In genomic region chr2:108270346-108270745, GRCh38 we compare ENCODE assay signal across 25 cellular contexts. TPM values are rescaled to one million over a fixed set of nuclear protein-coding genes. Genes with fewer than 3 reads are reported as not detected.
DNase-seq lines count a peak whose midpoint lies in the region; ATAC-seq, FAIRE-seq and TF ChIP-seq lines count a peak whose summit lies in the region.
"Had no signal": no experiment of that assay in that cellular context is flagged by ENCODE, and none has a peak within 500 bp of the region (broad histone marks: within the 10 kb centered on the region; RNA-seq: fewer than 3 reads in every experiment).

No MANE protein-coding gene starts in this region.

- TF ChIP-seq POLR2A in HepG2 (IDR thresholded peaks at IDR 0.05; ENCODE audit: insufficient read depth in 1 of 2, low read depth in 2 of 2, low read length in 2 of 2) (no peak), erythroblast (IDR thresholded peaks at IDR 0.05; ENCODE audit: low read length) (no peak)

- TF ChIP-seq RAD21 in HepG2 (CRISPR knock-in tag; IDR thresholded peaks at IDR 0.05) = no peak

- DNase-seq in DMS53 (lab: John Stamatoyannopoulos, UW) (peak; percentile 33), DMS53 treated with DMSO at 0.1 percent for 48 hours (lab: John Stamatoyannopoulos, UW; ENCODE audit: unreplicated experiment) (no peak), bronchial epithelial cell (ENCODE audit: low read depth) (no peak), HepG2 (ENCODE audit: low spot score) (no peak), COLO829 (ENCODE audit: low spot score) (no peak), erythroblast (lab: John Stamatoyannopoulos, UW) (no peak)
- no peak for DNase-seq in activated effector memory CD4-positive, alpha-beta T cell treated with anti-CD3 and anti-CD28 coated beads, Interleukin-2, amount 50 U/mL, for 16 hours
- DNase-seq: CD4-positive, alpha-beta memory T cell; COR-L47; DMS 273 treated with DMSO at 0.1 percent for 48 hours; DMS79; GDM1; GOT3; H7; HFFc6; IMR-90 had no signal

- H3K4me3 ChIP-seq in bronchial epithelial cell (ENCODE audit: low read depth, low read length) (no peak overlapping the region), HepG2 (replicated peaks in 1 of 3; ENCODE audit: insufficient read depth in 1 of 3, low read depth in 2 of 3, low read length in 3 of 3) (no peak overlapping the region)
- H3K4me3 ChIP-seq: BLaER1 had no signal

- FAIRE-seq in bronchial epithelial cell (lab: Jason Lieb, UNC) = peak; percentile 73
- FAIRE-seq in HepG2 (lab: Jason Lieb, UNC) = no peak

- WGBS in HepG2 (ENCODE audit: low lambda C conversion rate) = 58% methylated on average over 2 of the region's 3 CpGs

- peaks cover 72% of the 10 kb centered on the region for H3K4me1 ChIP-seq in HepG2 (ENCODE audit: insufficient read depth, low read length)
- H3K4me1 ChIP-seq: BLaER1 had no signal

- no peak overlapping the region for H3K27ac ChIP-seq in HepG2 (ENCODE audit: extremely low read length, insufficient read depth, low read length)
- H3K27ac ChIP-seq: 22Rv1, BLaER1, HL-60 had no signal

- no peaks in the 10 kb centered on the region for H3K36me3 ChIP-seq in bronchial epithelial cell (ENCODE audit: control insufficient read depth, insufficient read depth, low read length)
- H3K36me3 ChIP-seq in HepG2 (replicated peaks in 1 of 2; ENCODE audit: control insufficient read depth in 1 of 2, insufficient read depth in 2 of 2, low read length in 2 of 2) = no peaks in the 10 kb centered on the region
- H3K36me3 ChIP-seq: BLaER1 had no signal

- intact Hi-C loops in HepG2 (cut with micrococcal nuclease; ENCODE audit: unreplicated experiment) = no loop called here

- peak overlapping the region; percentile 88 for H3K4me2 ChIP-seq in HepG2 (ENCODE audit: low read depth, low read length)
- H3K4me2 ChIP-seq: BLaER1 had no signal

- in situ Hi-C loops in HepG2 (cut with HindIII; ENCODE audit: extremely low pct_ligation_motif_present, low pct_unique_long_range_greater_than_20kb) = no loop called here

- TF ChIP-seq EP300 in HepG2 (IDR thresholded peaks at IDR 0.05; ENCODE audit: low read depth in 2 of 2, low read length in 2 of 2) (no peak), HepG2 (CRISPR knock-in tag; IDR thresholded peaks at IDR 0.05; ENCODE audit: borderline replicate concordance) (no peak)

- H2AFZ ChIP-seq in HepG2 (ENCODE audit: low read length) = peak overlapping the region; percentile 42

- no peak overlapping the region for H3K9ac ChIP-seq in HepG2 (ENCODE audit: insufficient read depth, low read depth, low read length)
- H3K9ac ChIP-seq: BLaER1 had no signal

- POLR2A ChIA-PET in HepG2 (lab: Yijun Ruan, JAX) = no interaction called here

- TF ChIP-seq CTCF in bronchial epithelial cell (IDR thresholded peaks at IDR 0.05; ENCODE audit: insufficient read depth, low read length, severe bottlenecking) = no peak
- no peak for TF ChIP-seq CTCF in HepG2 (CRISPR knock-in tag; IDR thresholded peaks at IDR 0.05)

- no peaks in the 10 kb centered on the region for H3K79me2 ChIP-seq in HepG2 (ENCODE audit: insufficient read depth, low read length)

- H3K9me3 ChIP-seq in HepG2 (ENCODE audit: low read length) = no peaks in the 10 kb centered on the region
- H3K9me3 ChIP-seq: BLaER1 had no signal

- BruUV-seq in HepG2 (replicated peaks; lab: Mats Ljungman, UMichigan) = no TSS peak

- CTCF ChIA-PET in HepG2 (lab: Yijun Ruan, JAX; ENCODE audit: low intra/inter-chr PET ratio, low total read pairs) = no interaction called here

- ATAC-seq in HepG2 = no peak
- ATAC-seq: HCT116 had no signal

- H3K27me3 ChIP-seq in bronchial epithelial cell (ENCODE audit: control insufficient read depth, insufficient read depth, low read length) = no peaks in the 10 kb centered on the region
- no peaks in the 10 kb centered on the region; a peak in 1 of 5 replicates for H3K27me3 ChIP-seq in HepG2 (ENCODE audit: control insufficient read depth in 1 of 2, insufficient read depth in 2 of 2, low read length in 2 of 2)
- H3K27me3 ChIP-seq: BLaER1 had no signal

- H4K20me1 ChIP-seq in HepG2 (ENCODE audit: insufficient read depth, low read length) = no peaks in the 10 kb centered on the region
- H4K20me1 ChIP-seq: BLaER1 had no signal

TF ChIP-seq in HepG2, 621 proteins besides CTCF, POLR2A, EP300 and RAD21:
- TF ChIP-seq RARA (CRISPR knock-in tag; IDR thresholded peaks at IDR 0.05) = peak; percentile 7; the same call in 1 of the 2 replicates
- TF ChIP-seq FOXC1 (CRISPR knock-in tag; IDR thresholded peaks at IDR 0.05; ENCODE audit: borderline replicate concordance) = no peak
- TF ChIP-seq, protein P1, sequence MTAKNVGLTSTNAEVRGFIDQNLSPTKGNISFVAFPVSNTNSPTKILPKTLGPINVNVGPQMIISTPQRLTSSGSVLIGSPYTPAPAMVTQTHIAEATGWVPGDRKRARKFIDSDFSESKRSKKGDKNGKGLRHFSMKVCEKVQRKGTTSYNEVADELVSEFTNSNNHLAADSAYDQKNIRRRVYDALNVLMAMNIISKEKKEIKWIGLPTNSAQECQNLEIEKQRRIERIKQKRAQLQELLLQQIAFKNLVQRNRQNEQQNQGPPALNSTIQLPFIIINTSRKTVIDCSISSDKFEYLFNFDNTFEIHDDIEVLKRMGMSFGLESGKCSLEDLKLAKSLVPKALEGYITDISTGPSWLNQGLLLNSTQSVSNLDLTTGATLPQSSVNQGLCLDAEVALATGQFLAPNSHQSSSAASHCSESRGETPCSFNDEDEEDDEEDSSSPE (CRISPR knock-in tag; IDR thresholded peaks at IDR 0.05) = no peak
- TF ChIP-seq PCBP2 (optimal IDR thresholded peaks at IDR 0.05; ENCODE audit: low read depth, low read length, poor library complexity, severe bottlenecking) = no peak
- no peak for TF ChIP-seq ZNF569 (CRISPR knock-in tag; IDR thresholded peaks at IDR 0.05; ENCODE audit: borderline replicate concordance)
- TF ChIP-seq LCORL (IDR thresholded peaks at IDR 0.05) = no peak
- TF ChIP-seq LCORL (CRISPR knock-in tag; IDR thresholded peaks at IDR 0.05) = no peak
- TF ChIP-seq WIZ (CRISPR knock-in tag; IDR thresholded peaks at IDR 0.05) = no peak
- peak; percentile 5; the same call in 1 of the 2 replicates for TF ChIP-seq RFX1 (IDR thresholded peaks at IDR 0.05)

RNA-seq across cellular contexts. Expression of gene SULT1C2, which starts 18.3 kb away (rescaled TPM):
- total RNA-seq in bronchial epithelial cell (0.13 TPM in 1 of 2 replicates, not detected in the other), HepG2 (2016; rRNA removed; fragmentation: Illumina TruSeq; extraction: Trizol) (6.2 and 10.1 TPM in 2 replicates)
- total RNA-seq in HepG2 (2016; cell fraction: cytosol; rRNA removed; fragmentation: Illumina TruSeq; extraction: Trizol; ENCODE audit: low read depth) = 0.81 and 4.8 TPM in 2 replicates
- 7.5 and 9.2 TPM in 2 replicates for total RNA-seq in HepG2 (2016; cell fraction: insoluble cytoplasmic fraction; rRNA removed; fragmentation: Illumina TruSeq; extraction: Trizol)
- total RNA-seq in HepG2 (2016; cell fraction: membrane; rRNA removed; fragmentation: Illumina TruSeq; extraction: Trizol) = 2.1 and 3.2 TPM in 2 replicates
- 4.2 and 5.9 TPM in 2 replicates for total RNA-seq in HepG2 (2016; cell fraction: nucleus; rRNA removed; fragmentation: Illumina TruSeq; extraction: Trizol)
- 4.0 and 5.3 TPM in 2 replicates for polyA plus RNA-seq in HepG2 (2011; rRNA removed)
- 4.4 and 6.7 TPM in 2 replicates for polyA plus RNA-seq in HepG2 (2011; cell fraction: cytosol; rRNA removed)
- polyA plus RNA-seq in HepG2 (2011; cell fraction: nucleus; rRNA removed) = 5.6 and 7.2 TPM in 2 replicates
- 3.1 and 14.5 TPM in 2 replicates for polyA plus RNA-seq in HepG2 (2012)
- 1.6 and 2.3 TPM in 2 replicates for polyA plus RNA-seq in HepG2 (2016; cell fraction: cytosol; fragmentation: Illumina TruSeq; extraction: Trizol; ENCODE audit: low read depth)
- polyA plus RNA-seq in HepG2 (2016; cell fraction: insoluble cytoplasmic fraction; fragmentation: Illumina TruSeq; extraction: Trizol; ENCODE audit: low read depth) = 12.6 and 14.3 TPM in 2 replicates
- 2.3 and 3.3 TPM in 2 replicates for polyA plus RNA-seq in HepG2 (2016; cell fraction: membrane; fragmentation: Illumina TruSeq; extraction: Trizol; ENCODE audit: low read depth)
- 16.6 and 18.6 TPM in 2 replicates for polyA plus RNA-seq in HepG2 (2016; cell fraction: nucleus; fragmentation: Illumina TruSeq; extraction: Trizol; ENCODE audit: insufficient read depth, low read depth)
- 3.1 TPM in 1 of 2 replicates, not detected in the other for polyA minus RNA-seq in HepG2 (2011; rRNA and poly(A)+ RNA removed; ENCODE audit: low replicate concordance)
- polyA minus RNA-seq in HepG2 (2011; cell fraction: cytosol; rRNA and poly(A)+ RNA removed) = 2.8 and 4.4 TPM in 2 replicates
- polyA minus RNA-seq in HepG2 (2011; cell fraction: nucleus; rRNA and poly(A)+ RNA removed) = 3.9 and 7.3 TPM in 2 replicates
- total RNA-seq: A673, HFFc6, IMR-90 had no signal
- polyA plus RNA-seq: CD14-positive monocyte; CD4-positive, alpha-beta memory T cell had no signal

RNA-seq across cellular contexts. Expression of gene SULT1C3, which starts 30.6 kb away (rescaled TPM):
- not detected in 2 replicates for total RNA-seq in bronchial epithelial cell
- not detected in 2 replicates for total RNA-seq in HepG2 (2016; rRNA removed; fragmentation: Illumina TruSeq; extraction: Trizol)
- total RNA-seq in HepG2 (2016; cell fraction: cytosol; rRNA removed; fragmentation: Illumina TruSeq; extraction: Trizol; ENCODE audit: low read depth) = not detected in 2 replicates
- not detected in 2 replicates for total RNA-seq in HepG2 (2016; cell fraction: insoluble cytoplasmic fraction; rRNA removed; fragmentation: Illumina TruSeq; extraction: Trizol)
- not detected in 2 replicates for total RNA-seq in HepG2 (2016; cell fraction: membrane; rRNA removed; fragmentation: Illumina TruSeq; extraction: Trizol)
- total RNA-seq in HepG2 (2016; cell fraction: nucleus; rRNA removed; fragmentation: Illumina TruSeq; extraction: Trizol) = not detected in 2 replicates
- not detected in 2 replicates for polyA plus RNA-seq in HepG2 (2011; rRNA removed)
- not detected in 2 replicates for polyA plus RNA-seq in HepG2 (2011; cell fraction: cytosol; rRNA removed)
- polyA plus RNA-seq in HepG2 (2011; cell fraction: nucleus; rRNA removed) = not detected in 2 replicates
- not detected in 2 replicates for polyA plus RNA-seq in HepG2 (2012)
- polyA plus RNA-seq in HepG2 (2016; cell fraction: cytosol; fragmentation: Illumina TruSeq; extraction: Trizol; ENCODE audit: low read depth) = not detected in 2 replicates
- not detected in 2 replicates for polyA plus RNA-seq in HepG2 (2016; cell fraction: insoluble cytoplasmic fraction; fragmentation: Illumina TruSeq; extraction: Trizol; ENCODE audit: low read depth)
- polyA plus RNA-seq in HepG2 (2016; cell fraction: membrane; fragmentation: Illumina TruSeq; extraction: Trizol; ENCODE audit: low read depth) = not detected in 2 replicates
- polyA plus RNA-seq in HepG2 (2016; cell fraction: nucleus; fragmentation: Illumina TruSeq; extraction: Trizol; ENCODE audit: insufficient read depth, low read depth) = not detected in 2 replicates
- not detected in 2 replicates for polyA minus RNA-seq in HepG2 (2011; rRNA and poly(A)+ RNA removed; ENCODE audit: low replicate concordance)
- not detected in 2 replicates for polyA minus RNA-seq in HepG2 (2011; cell fraction: cytosol; rRNA and poly(A)+ RNA removed)
- not detected in 2 replicates for polyA minus RNA-seq in HepG2 (2011; cell fraction: nucleus; rRNA and poly(A)+ RNA removed)
- total RNA-seq: A673; CD4-positive, alpha-beta memory T cell; Daoy; H7; HFFc6; HT1080; IMR-90 had no signal
- polyA plus RNA-seq: AG04450; CD14-positive monocyte; CD4-positive, alpha-beta memory T cell; IMR-90 had no signal
